In genomic region chr12:131901431-131902331, GRCh38 we compare ENCODE assay signal across 14 cellular contexts. TPM values are rescaled to one million over a fixed set of nuclear protein-coding genes. Genes with fewer than 3 reads are reported as not detected.
A peak's percentile ranks its signal among the peaks of the same experiment; 100 is the strongest.
DNase-seq lines count a peak whose midpoint lies in the region; ATAC-seq and TF ChIP-seq lines count a peak whose summit lies in the region.
"Had no signal": no experiment of that assay in that cellular context is flagged by ENCODE, and none has a peak within 500 bp of the region (broad histone marks: within the 10 kb centered on the region; RNA-seq: fewer than 3 reads in every experiment).

No MANE protein-coding gene starts in this region.

- CTCF ChIA-PET in activated CD8-positive, alpha-beta memory T cell treated with anti-CD3 and anti-CD28 coated beads, Interleukin-2, amount 10 ng/mL, durations not matched to agents 7 days and 5 days (lab: Charles Lee) = no interaction called here

- TF ChIP-seq CTCF in omental fat pad (IDR thresholded peaks at IDR 0.05) = no peak
- no peak for TF ChIP-seq CTCF in mesothelial cell of epicardium (IDR thresholded peaks at IDR 0.05; ENCODE audit: unreplicated experiment)

- no peaks in the 10 kb centered on the region for H3K9me3 Mint-ChIP-seq in mesothelial cell of epicardium
- H3K9me3 Mint-ChIP-seq in activated CD8-positive, alpha-beta memory T cell treated with anti-CD3 and anti-CD28 coated beads, Interleukin-2, amount 10 ng/mL, durations not matched to agents 7 days and 5 days (ENCODE audit: low read depth) = no peaks in the 10 kb centered on the region
- H3K9me3 Mint-ChIP-seq: naive B cell had no signal

- no peaks in the 10 kb centered on the region for H3K36me3 Mint-ChIP-seq in mesothelial cell of epicardium
- no peaks in the 10 kb centered on the region for H3K36me3 Mint-ChIP-seq in activated CD8-positive, alpha-beta memory T cell treated with anti-CD3 and anti-CD28 coated beads, Interleukin-2, amount 10 ng/mL, durations not matched to agents 7 days and 5 days
- H3K36me3 Mint-ChIP-seq: naive B cell had no signal

- DNase-seq in A172 (ENCODE audit: low spot score) = peak; percentile 65
- peak; percentile 21 for DNase-seq in NCI-H460 (ENCODE audit: extremely low read depth, low read depth)
- DNase-seq in head of caudate nucleus = peak in 24 of 42 donors; percentile 31 to 78 (median 60)
- DNase-seq in omental fat pad (ENCODE audit: low spot score) = no peak
- DNase-seq in mesothelial cell of epicardium (ENCODE audit: low spot score in 2 of 2, unreplicated experiment in 2 of 2) = no peak
- DNase-seq in activated CD8-positive, alpha-beta memory T cell treated with anti-CD3 and anti-CD28 coated beads, Interleukin-2, amount 10 ng/mL, durations not matched to agents 7 days and 5 days = no peak
- no peak for DNase-seq in AG08396 (ENCODE audit: low spot score)
- no peak for DNase-seq in stimulated activated CD4-positive, alpha-beta T cell treated with anti-CD3 and anti-CD28 coated beads, Interleukin-2, amount 100 ng/mL, for 24 hours
- DNase-seq: activated gamma-delta T cell treated with Interleukin-2 at 50 U/mL for 16 hours, foreskin keratinocyte, MV-4-11, naive B cell, NCI-H2171, small intestine had no signal

- H3K4me1 Mint-ChIP-seq in mesothelial cell of epicardium = peaks cover under 1% of the 10 kb centered on the region
- H3K4me1 Mint-ChIP-seq in activated CD8-positive, alpha-beta memory T cell treated with anti-CD3 and anti-CD28 coated beads, Interleukin-2, amount 10 ng/mL, durations not matched to agents 7 days and 5 days = peaks cover 10% of the 10 kb centered on the region

- intact Hi-C loops in head of caudate nucleus (cut with DNase I) = no loop called here

- no peak overlapping the region for H3K27ac Mint-ChIP-seq in mesothelial cell of epicardium
- no peak overlapping the region for H3K27ac Mint-ChIP-seq in activated CD8-positive, alpha-beta memory T cell treated with anti-CD3 and anti-CD28 coated beads, Interleukin-2, amount 10 ng/mL, durations not matched to agents 7 days and 5 days

- H3K27me3 Mint-ChIP-seq in mesothelial cell of epicardium (ENCODE audit: low read depth) = no peaks in the 10 kb centered on the region
- H3K27me3 Mint-ChIP-seq in activated CD8-positive, alpha-beta memory T cell treated with anti-CD3 and anti-CD28 coated beads, Interleukin-2, amount 10 ng/mL, durations not matched to agents 7 days and 5 days = no peaks in the 10 kb centered on the region
- H3K27me3 Mint-ChIP-seq: naive B cell had no signal

- H3K4me3 Mint-ChIP-seq in mesothelial cell of epicardium = no peak overlapping the region
- no peak overlapping the region for H3K4me3 Mint-ChIP-seq in activated CD8-positive, alpha-beta memory T cell treated with anti-CD3 and anti-CD28 coated beads, Interleukin-2, amount 10 ng/mL, durations not matched to agents 7 days and 5 days
- H3K4me3 Mint-ChIP-seq: naive B cell had no signal

- ATAC-seq in omental fat pad (ENCODE audit: low FRiP score) = peak; percentile 8
- no peak for ATAC-seq in activated CD8-positive, alpha-beta memory T cell treated with anti-CD3 and anti-CD28 coated beads, Interleukin-2, amount 10 ng/mL, durations not matched to agents 7 days and 5 days

RNA-seq across cellular contexts. Expression of gene ULK1, which starts 7.3 kb away (rescaled TPM):
- total RNA-seq in A172 (2014; rRNA removed; shearing (Covaris generic)) = 6.9 and 8.0 TPM in 2 replicates
- total RNA-seq in NCI-H460 (2014; rRNA removed; shearing (Covaris generic)) = 30.9 and 31.7 TPM in 2 replicates
- 103 and 118 TPM in 2 replicates for polyA plus RNA-seq in NCI-H460 (2014; cell fraction: nucleus; rRNA removed)
- total RNA-seq in omental fat pad (10 to 100 TPM in 2 of 4 donors, 1 to 10 TPM in 2; 7.7 to 24.4 (median 9.4) TPM), mesothelial cell of epicardium (88.8 to 104 TPM (median 93.0 TPM) in 3 replicates)
- 10 to 100 TPM; 20.2 to 24.4 TPM for total RNA-seq in activated CD8-positive, alpha-beta memory T cell treated with anti-CD3 and anti-CD28 coated beads, Interleukin-2, amount 10 ng/mL, durations not matched to agents 7 days and 5 days

RNA-seq across cellular contexts. Expression of gene PUS1, which starts 27.4 kb away (rescaled TPM):
- 13.6 and 17.5 TPM in 2 replicates for total RNA-seq in A172 (2014; rRNA removed; shearing (Covaris generic))
- 37.7 and 42.2 TPM in 2 replicates for total RNA-seq in NCI-H460 (2014; rRNA removed; shearing (Covaris generic))
- polyA plus RNA-seq in NCI-H460 (2014; cell fraction: nucleus; rRNA removed) = 179 TPM in 2 replicates
- total RNA-seq in omental fat pad (10 to 100 TPM; 11.2 to 62.2 (median 17.0) TPM), mesothelial cell of epicardium (25.5 to 28.2 TPM (median 27.4 TPM) in 3 replicates)
- total RNA-seq in activated CD8-positive, alpha-beta memory T cell treated with anti-CD3 and anti-CD28 coated beads, Interleukin-2, amount 10 ng/mL, durations not matched to agents 7 days and 5 days = 10 to 100 TPM; 64.2 to 69.3 TPM

RNA-seq across cellular contexts. Expression of gene EP400, which starts 48.1 kb away (rescaled TPM):
- total RNA-seq in A172 (2014; rRNA removed; shearing (Covaris generic)) = 6.6 and 6.8 TPM in 2 replicates
- total RNA-seq in NCI-H460 (2014; rRNA removed; shearing (Covaris generic)) = 11.4 and 12.5 TPM in 2 replicates
- 13.9 and 16.3 TPM in 2 replicates for polyA plus RNA-seq in NCI-H460 (2014; cell fraction: nucleus; rRNA removed)
- 10 to 100 TPM; 16.1 to 34.2 (median 24.7) TPM for total RNA-seq in omental fat pad
- total RNA-seq in mesothelial cell of epicardium = 74.0 to 77.9 TPM (median 75.3 TPM) in 3 replicates
- total RNA-seq in activated CD8-positive, alpha-beta memory T cell treated with anti-CD3 and anti-CD28 coated beads, Interleukin-2, amount 10 ng/mL, durations not matched to agents 7 days and 5 days = 10 to 100 TPM; 54.1 to 68.0 TPM

Comparison
In these comparisons a context has a peak if more than half of its experiments do, and no peak if none do; other contexts are left out.
1. DNase-seq: peak in A172 (single experiment), NCI-H460 (single experiment) and head of caudate nucleus (24 of 42); none in omental fat pad (single experiment), mesothelial cell of epicardium (0 of 2), activated CD8-positive, alpha-beta memory T cell treated with anti-CD3 and anti-CD28 coated beads, Interleukin-2, amount 10 ng/mL, durations not matched to agents 7 days and 5 days (single experiment), AG08396 (single experiment) and stimulated activated CD4-positive, alpha-beta T cell treated with anti-CD3 and anti-CD28 coated beads, Interleukin-2, amount 100 ng/mL, for 24 hours (0 of 2).